18 cellular contexts compared by ENCODE assay signal in genomic region chr4:146389561-146389960, GRCh38.
DNase-seq lines count a peak whose midpoint lies in the region; ATAC-seq and TF ChIP-seq lines count a peak whose summit lies in the region.
"Had no signal": no experiment of that assay in that cellular context is flagged by ENCODE, and none has a peak within 500 bp of the region (broad histone marks: within the 10 kb centered on the region; RNA-seq: fewer than 3 reads in every experiment).

No MANE protein-coding gene starts in this region.

- peaks cover 0 to 6% of the 10 kb centered on the region in 2 donors for H3K4me1 Mint-ChIP-seq in natural killer cell
- H3K4me1 Mint-ChIP-seq: CD14-positive monocyte had no signal

- H3K36me3 ChIP-seq in HEK293 (ENCODE audit: control insufficient read depth in 2 of 2, insufficient read depth in 1 of 2, low read length in 2 of 2) = no peaks in the 10 kb centered on the region
- H3K36me3 ChIP-seq: BLaER1 had no signal

- no peak overlapping the region for H3K27ac Mint-ChIP-seq in natural killer cell
- H3K27ac Mint-ChIP-seq: CD14-positive monocyte; CD4-positive, alpha-beta memory T cell had no signal

- DNase-seq in EH (ENCODE audit: low read depth) = peak; percentile 96
- peak; percentile 38 for DNase-seq in fibroblast of peridontal ligament (ENCODE audit: extremely low read depth)
- peak; percentile 8 for DNase-seq in renal cortical epithelial cell (ENCODE audit: low read depth)
- no peak for DNase-seq in mucosa of gallbladder (ENCODE audit: low spot score)
- DNase-seq in natural killer cell = no peak
- no peak for DNase-seq in NCI-H345 treated with DMSO at 0.1 percent for 48 hours (lab: John Stamatoyannopoulos, UW; ENCODE audit: unreplicated experiment)
- DNase-seq: ACHN; CD4-positive, alpha-beta memory T cell; DMS153; DMS79; GOT3; H7 had no signal

- H3K4me3 Mint-ChIP-seq in natural killer cell = no peak overlapping the region
- H3K4me3 Mint-ChIP-seq: CD14-positive monocyte; CD4-positive, alpha-beta memory T cell had no signal

- H3K4me3 ChIP-seq in HEK293 (ENCODE audit: low read depth, low read length) = no peak overlapping the region
- H3K4me3 ChIP-seq: BLaER1 had no signal

- ATAC-seq in natural killer cell = no peak
- ATAC-seq: HCT116 had no signal

- CTCF ChIA-PET in HEK293 (lab: Yijun Ruan, JAX) = no interaction called here

- no peaks in the 10 kb centered on the region for H3K4me1 ChIP-seq in HEK293 (ENCODE audit: control insufficient read depth, insufficient read depth, low read length)
- H3K4me1 ChIP-seq: BLaER1 had no signal

- no peaks in the 10 kb centered on the region for H3K36me3 Mint-ChIP-seq in natural killer cell

- H3K9me3 ChIP-seq in HEK293 (ENCODE audit: control insufficient read depth, insufficient read depth, low read depth, low read length) = no peaks in the 10 kb centered on the region
- H3K9me3 ChIP-seq: BLaER1 had no signal

- intact Hi-C loops in natural killer cell (cut with micrococcal nuclease) = no loop called here

- no peak overlapping the region for H3K27ac ChIP-seq in HEK293 (ENCODE audit: extremely low read depth, low read depth, low read length)
- H3K27ac ChIP-seq: BLaER1, HL-60, KMS-11 had no signal

- POLR2A ChIA-PET in HEK293 (lab: Yijun Ruan, JAX) = no interaction called here

- no peak for TF ChIP-seq CTCF in HEK293 (tag by site-specific recombination; IDR thresholded peaks at IDR 0.05)
- no peak for TF ChIP-seq CTCF in natural killer cell (IDR thresholded peaks at IDR 0.05)

- H3K9me3 Mint-ChIP-seq in natural killer cell = no peaks in the 10 kb centered on the region

- H3K27me3 Mint-ChIP-seq in natural killer cell (ENCODE audit: low read depth in 2 of 2) = no peaks in the 10 kb centered on the region
- H3K27me3 Mint-ChIP-seq: CD4-positive, alpha-beta memory T cell had no signal

TF ChIP-seq in HEK293, 187 proteins besides CTCF, POLR2A, EP300 and RAD21:
- TF ChIP-seq ATF2 (tag by site-specific recombination; IDR thresholded peaks at IDR 0.05; ENCODE audit: low read depth) (no peak), SETDB1 (IDR thresholded peaks at IDR 0.05; ENCODE audit: insufficient read length, low read length) (peak; percentile 34), TRIM28 (IDR thresholded peaks at IDR 0.05; ENCODE audit: borderline replicate concordance, low read length) (peak; percentile 53; the same call in 1 of the 2 replicates)

Comparison
In these comparisons a context has a peak if more than half of its experiments do, and no peak if none do; other contexts are left out.
1. DNase-seq: peak in EH (single experiment), fibroblast of peridontal ligament (single experiment) and renal cortical epithelial cell (single experiment); none in mucosa of gallbladder (single experiment), natural killer cell (single experiment) and NCI-H345 treated with DMSO at 0.1 percent for 48 hours (single experiment).